Comparison of ENCODE assay signal across 14 cellular contexts in genomic region chr11:95917188-95918036, GRCh38. TPM values are rescaled to one million over a fixed set of nuclear protein-coding genes. Genes with fewer than 3 reads are reported as not detected.
A peak's percentile ranks its signal among the peaks of the same experiment; 100 is the strongest.
DNase-seq lines count a peak whose midpoint lies in the region; ATAC-seq and FAIRE-seq lines count a peak whose summit lies in the region.
"Had no signal": no experiment of that assay in that cellular context is flagged by ENCODE, and none has a peak within 500 bp of the region (broad histone marks: within the 10 kb centered on the region; RNA-seq: fewer than 3 reads in every experiment).

No MANE protein-coding gene starts in this region.

- H3K27me3 ChIP-seq in endocrine pancreas (ENCODE audit: control insufficient read depth, insufficient read depth, low read length) (no peaks in the 10 kb centered on the region), small intestine (ENCODE audit: control insufficient read depth in 2 of 2, insufficient read depth in 2 of 2, low read length in 2 of 2) (no peaks in the 10 kb centered on the region)

- peak overlapping the region in 1 of 2 donors; percentile 39 for H3K27ac ChIP-seq in small intestine (ENCODE audit: low read depth in 1 of 2, low read length in 1 of 2)

- 36 to 42% (median 40%) methylated on average over 8 of the region's 8 CpGs for WGBS in small intestine, 3 donors

- no peaks in the 10 kb centered on the region for H3K36me3 ChIP-seq in endocrine pancreas (ENCODE audit: control insufficient read depth, insufficient read depth, low read length)
- no peaks in the 10 kb centered on the region for H3K36me3 ChIP-seq in small intestine (ENCODE audit: control insufficient read depth in 2 of 2, insufficient read depth in 2 of 2, low read length in 2 of 2)

- H3K4me3 ChIP-seq in endocrine pancreas (ENCODE audit: control insufficient read depth, insufficient read depth, low read length) (peak overlapping the region; percentile 34), small intestine (ENCODE audit: low read depth in 1 of 2, low read length in 2 of 2) (no peak overlapping the region)

- FAIRE-seq in small intestine (lab: Jason Lieb, UNC), result no peak
- FAIRE-seq: D721Med had no signal

- no peak for ATAC-seq in GM18519 (IDR thresholded peaks at IDR 0.05; ENCODE audit: low FRiP score, unreplicated experiment)
- ATAC-seq: activated CD4-positive, CD25-positive, alpha-beta regulatory T cell treated with anti-CD3 and anti-CD28 coated beads, Interleukin-2, amount 50 U/mL, for 24 hours; activated T-helper 17 cell treated with anti-CD3 and anti-CD28 coated beads, Interleukin-2, amount 50 U/mL, for 72 hours; Panc1; stimulated activated naive B cell treated with anti-CD40 and anti-IgM and Interleukin-4, amounts not matched to agents 10 μg/mL and 1 μg/mL and 100 μg/mL, for 72 hours had no signal

- H3K4me1 ChIP-seq in endocrine pancreas (ENCODE audit: control insufficient read depth, insufficient read depth, low read length) (peaks cover 23% of the 10 kb centered on the region), small intestine (ENCODE audit: control insufficient read depth in 2 of 2, insufficient read depth in 1 of 2, low read depth in 1 of 2, low read length in 1 of 2) (peaks cover 2 to 4% of the 10 kb centered on the region in 2 donors)

- no peak overlapping the region for H3K9ac ChIP-seq in endocrine pancreas (ENCODE audit: control insufficient read depth, insufficient read depth, low read length)

- H3K9me3 ChIP-seq in endocrine pancreas (ENCODE audit: control insufficient read depth, low read length), result no peaks in the 10 kb centered on the region
- H3K9me3 ChIP-seq in small intestine (ENCODE audit: control insufficient read depth, low read depth), result no peaks in the 10 kb centered on the region

- DNase-seq in NCI-H1092 treated with DMSO at 0.1 percent for 48 hours (lab: John Stamatoyannopoulos, UW), result peak; percentile 71
- peak; percentile 64 for DNase-seq in NCI-H526 treated with DMSO at 0.1 percent for 48 hours (lab: John Stamatoyannopoulos, UW)
- peak; percentile 36 for DNase-seq in small intestine
- DNase-seq in midbrain (lab: John Stamatoyannopoulos, UW), result no peak
- DNase-seq in NOMO-1 (lab: John Stamatoyannopoulos, UW; ENCODE audit: unreplicated experiment in 2 of 2), result no peak
- DNase-seq in T-helper 1 cell, result no peak
- DNase-seq: cortex of kidney; stimulated activated naive B cell treated with anti-CD40 and anti-IgM and Interleukin-4, amounts not matched to agents 10 μg/mL and 1 μg/mL and 100 μg/mL, for 72 hours had no signal

RNA-seq across cellular contexts. Expression of gene MTMR2, which starts 6.5 kb away (rescaled TPM):
- polyA plus RNA-seq in small intestine, result 10 to 100 TPM in 1 of 3 donors, 1 to 10 TPM in 2; 4.7 to 14.5 (median 5.4) TPM

Comparison
In these comparisons a context has a peak if more than half of its experiments do, and no peak if none do; other contexts are left out.
1. DNase-seq: peak in NCI-H1092 treated with DMSO at 0.1 percent for 48 hours (single experiment), NCI-H526 treated with DMSO at 0.1 percent for 48 hours (single experiment) and small intestine (single experiment); none in midbrain (single experiment), NOMO-1 (0 of 2) and T-helper 1 cell (0 of 5).